8 cellular contexts compared by ENCODE assay signal in the genomic region with DNA sequence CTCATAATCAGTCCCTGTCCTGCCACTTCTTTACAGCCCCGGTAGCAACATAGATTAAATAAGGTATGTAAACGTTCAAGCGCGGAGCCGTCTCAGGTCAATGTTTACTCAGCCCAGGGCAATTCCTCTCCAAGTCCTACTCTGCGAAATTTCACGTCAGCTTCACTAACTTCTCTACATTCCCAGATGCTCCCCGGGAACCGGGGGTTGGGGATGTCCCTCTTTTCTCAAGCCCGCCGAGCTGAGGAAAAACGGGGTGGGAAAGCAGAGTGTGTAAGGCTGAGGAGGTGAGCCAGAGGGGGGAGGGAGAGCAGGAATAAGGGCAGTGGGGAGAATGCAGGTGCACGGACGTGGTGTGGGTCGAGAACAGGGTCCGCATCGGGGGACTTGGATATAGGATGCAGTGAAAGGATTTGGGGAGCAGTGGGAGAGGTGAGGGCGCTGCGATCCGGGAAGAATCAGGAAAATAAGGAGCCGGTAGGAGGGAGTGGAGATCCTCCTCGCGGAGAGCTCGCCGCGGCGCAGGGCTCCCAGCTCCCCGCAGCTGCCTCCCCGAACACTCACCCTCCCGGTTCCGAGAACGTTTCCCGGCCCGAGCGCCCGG. TPM values are rescaled to one million over a fixed set of nuclear protein-coding genes. Genes with fewer than 3 reads are reported as not detected.
A peak's percentile ranks its signal among the peaks of the same experiment; 100 is the strongest.
DNase-seq lines count a peak whose midpoint lies in the region; ATAC-seq and TF ChIP-seq lines count a peak whose summit lies in the region.

No MANE protein-coding gene starts in this region.

- peaks cover 23% of the 10 kb centered on the region for H3K4me1 ChIP-seq in mesodermal cell (ENCODE audit: control insufficient read depth, insufficient read depth, low read length, poor library complexity, severe bottlenecking)
- H3K4me1 ChIP-seq in upper lobe of right lung: peaks cover 18% of the 10 kb centered on the region

- peak; percentile 0 for ATAC-seq in upper lobe of right lung
- no peak for ATAC-seq in HG02885 (IDR thresholded peaks at IDR 0.05; ENCODE audit: poor library complexity, unreplicated experiment)

- H3K9me3 ChIP-seq in mesodermal cell (ENCODE audit: control insufficient read depth, low read length) (no peaks in the 10 kb centered on the region), upper lobe of right lung (no peaks in the 10 kb centered on the region)

- peak in 13 of 56 donors; percentile 4 to 42 (median 25) for TF ChIP-seq CTCF in dorsolateral prefrontal cortex (IDR thresholded peaks at IDR 0.05 in 54 of 56, conservative IDR thresholded peaks at IDR 0.05 in 2 of 56; ENCODE audit: low read depth in 1 of 56, partially characterized antibody in 56 of 56)
- no peak for TF ChIP-seq CTCF in upper lobe of right lung (IDR thresholded peaks at IDR 0.05)

- intact Hi-C loops in dorsolateral prefrontal cortex (cut with DNase I): loop anchor here (1.0 to 10.0 kb wide), 6 partner anchors 26 to 389 kb away; a partner anchor contains a TSS
- intact Hi-C loops in upper lobe of right lung (cut with DNase I): no loop called here

- H3K27ac ChIP-seq in dorsolateral prefrontal cortex (peak overlapping the region; percentile 80 to 100 (median 98)), mesodermal cell (ENCODE audit: low read depth, low read length, severe bottlenecking) (peak overlapping the region; percentile 100), upper lobe of right lung (peak overlapping the region; percentile 98)

- 0% methylated on average over 8 to 11 of the region's 36 CpGs for WGBS in mesodermal cell (ENCODE audit: insufficient coverage in 2 of 2), 2 experiments

- peak; percentile 8 for DNase-seq in stimulated activated CD4-positive, alpha-beta T cell treated with anti-CD3 and anti-CD28 coated beads, Interleukin-4, amount 100 ng/mL, for 1 hour
- DNase-seq in stimulated activated CD4-positive, alpha-beta T cell treated with anti-CD3 and anti-CD28 coated beads, Interleukin-12 subunit alpha, Interleukin-12 subunit beta, amount 100 ng/mL, for 4 hours: no peak
- DNase-seq in SK-N-DZ (ENCODE audit: low spot score) (peak; percentile 47), dorsolateral prefrontal cortex (peak in 2 of 10 donors; percentile 20 to 38), upper lobe of right lung (no peak)
- no peak for DNase-seq in activated effector memory CD4-positive, alpha-beta T cell treated with anti-CD3 and anti-CD28 coated beads, Interleukin-2, amount 50 U/mL, for 16 hours

- H3K36me3 ChIP-seq in mesodermal cell (ENCODE audit: control insufficient read depth, insufficient read depth, low read length) (no peaks in the 10 kb centered on the region), upper lobe of right lung (no peaks in the 10 kb centered on the region)

- H3K27me3 ChIP-seq in dorsolateral prefrontal cortex: no peaks in the 10 kb centered on the region
- H3K27me3 ChIP-seq in upper lobe of right lung: no peaks in the 10 kb centered on the region

- H3K4me3 ChIP-seq in dorsolateral prefrontal cortex (peak overlapping the region; percentile 47 to 98 (median 86)), mesodermal cell (ENCODE audit: extremely low read depth, insufficient read depth, low read length, poor library complexity, severe bottlenecking) (peak overlapping the region; percentile 69), upper lobe of right lung (peak overlapping the region; percentile 72)

RNA-seq across cellular contexts. Expression of a gene that starts 0.5 kb away (rescaled TPM):
- 13.1 and 17.0 TPM in 2 replicates for polyA plus RNA-seq in SK-N-DZ (2014; cell fraction: cytosol; rRNA removed)
- 8.1 and 14.3 TPM in 2 replicates for polyA plus RNA-seq in SK-N-DZ (2014; cell fraction: nucleus; rRNA removed)
- total RNA-seq in dorsolateral prefrontal cortex (100 to 1,000 TPM in 68 of 120 experiments, 10 to 100 TPM in 52; 27.3 to 337 (median 106) TPM), upper lobe of right lung (17.7 TPM)
- 36.2 TPM for polyA plus RNA-seq in mesodermal cell (2013, experiment 1 of 2)
- polyA plus RNA-seq in mesodermal cell (2013, experiment 2 of 2): 31.7 TPM

RNA-seq across cellular contexts. Expression of a gene that starts 26.8 kb away (rescaled TPM):
- 41.5 and 43.8 TPM in 2 replicates for polyA plus RNA-seq in SK-N-DZ (2014; cell fraction: cytosol; rRNA removed)
- 18.2 and 32.8 TPM in 2 replicates for polyA plus RNA-seq in SK-N-DZ (2014; cell fraction: nucleus; rRNA removed)
- total RNA-seq in dorsolateral prefrontal cortex (10 to 100 TPM; 15.5 to 38.4 (median 22.8) TPM), upper lobe of right lung (13.2 TPM)
- polyA plus RNA-seq in mesodermal cell (2013, experiment 1 of 2): 37.7 TPM
- polyA plus RNA-seq in mesodermal cell (2013, experiment 2 of 2): 31.1 TPM

Comparison
In these comparisons a context has a peak if more than half of its experiments do, and no peak if none do; other contexts are left out.
1. DNase-seq: peak in stimulated activated CD4-positive, alpha-beta T cell treated with anti-CD3 and anti-CD28 coated beads, Interleukin-4, amount 100 ng/mL, for 1 hour (single experiment) and SK-N-DZ (single experiment); none in stimulated activated CD4-positive, alpha-beta T cell treated with anti-CD3 and anti-CD28 coated beads, Interleukin-12 subunit alpha, Interleukin-12 subunit beta, amount 100 ng/mL, for 4 hours (single experiment), upper lobe of right lung (single experiment) and activated effector memory CD4-positive, alpha-beta T cell treated with anti-CD3 and anti-CD28 coated beads, Interleukin-2, amount 50 U/mL, for 16 hours (single experiment).
2. Peak in every context shown above with its lines, with median percentiles within 50 percentile points of each other: H3K27ac ChIP-seq and H3K4me3 ChIP-seq.